In the genomic region with DNA sequence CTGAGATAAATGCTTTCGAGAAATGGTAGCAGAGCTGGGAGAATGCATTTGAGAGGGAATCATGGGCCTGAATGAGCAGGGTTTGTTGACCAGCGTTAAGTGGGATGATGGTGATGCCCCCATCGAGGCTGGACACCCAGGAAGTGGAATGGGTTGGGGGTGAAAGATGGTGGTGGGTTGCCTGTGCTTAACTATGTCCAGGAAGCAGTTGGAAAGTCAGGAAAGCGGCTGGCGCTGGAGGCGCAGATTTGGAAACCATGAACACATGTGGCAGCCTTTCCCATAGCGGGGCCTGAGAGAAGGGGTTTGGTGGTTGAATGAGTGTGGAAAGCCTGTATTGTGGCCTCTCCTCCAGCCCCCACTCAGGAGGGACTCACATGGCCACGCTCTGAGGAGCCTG, we compare ENCODE assay signal across 19 cellular contexts.
DNase-seq lines count a peak whose midpoint lies in the region; ATAC-seq and TF ChIP-seq lines count a peak whose summit lies in the region.
"Had no signal": no experiment of that assay in that cellular context is flagged by ENCODE, and none has a peak within 500 bp of the region (broad histone marks: within the 10 kb centered on the region; RNA-seq: fewer than 3 reads in every experiment).

No MANE protein-coding gene starts in this region.

- no peaks in the 10 kb centered on the region for H3K9me3 ChIP-seq in right atrium auricular region
- H3K9me3 ChIP-seq in esophagus squamous epithelium: no peaks in the 10 kb centered on the region
- no peaks in the 10 kb centered on the region for H3K9me3 ChIP-seq in CD8-positive, alpha-beta T cell (ENCODE audit: low read length)
- H3K9me3 ChIP-seq in tibial nerve: no peaks in the 10 kb centered on the region
- H3K9me3 ChIP-seq: BE2C, uterus had no signal

- H3K27ac ChIP-seq in right atrium auricular region (no peak overlapping the region), RWPE1 (peak overlapping the region; percentile 91), esophagus squamous epithelium (peak overlapping the region; percentile 38 to 83 (median 81)), tibial nerve (no peak overlapping the region)
- no peak overlapping the region for H3K27ac ChIP-seq in CD8-positive, alpha-beta T cell (ENCODE audit: low read depth, low read length)

- WGBS in esophagus squamous epithelium, 2 donors: 90 to 95% methylated on average over 7 to 8 of the region's 8 CpGs
- 93 to 97% methylated on average over 8 of the region's 8 CpGs for WGBS in tibial nerve, 2 donors

- TF ChIP-seq EP300 in tibial nerve (IDR thresholded peaks at IDR 0.05): no peak

- POLR2A ChIA-PET in RWPE1 (lab: Yijun Ruan, JAX; ENCODE audit: low non-redundant PET): no interaction called here
- POLR2A ChIA-PET in CD8-positive, alpha-beta T cell (lab: Charles Lee): no interaction called here

- H3K9me3 Mint-ChIP-seq in type B pancreatic cell (no peaks in the 10 kb centered on the region), glutamatergic neuron (ENCODE audit: unreplicated experiment) (no peaks in the 10 kb centered on the region)
- no peaks in the 10 kb centered on the region for H3K9me3 Mint-ChIP-seq in CD8-positive, alpha-beta T cell

- H3K36me3 Mint-ChIP-seq in type B pancreatic cell: peaks cover 46% of the 10 kb centered on the region
- H3K36me3 Mint-ChIP-seq in glutamatergic neuron (ENCODE audit: unreplicated experiment): no peaks in the 10 kb centered on the region
- peaks cover 63% of the 10 kb centered on the region for H3K36me3 Mint-ChIP-seq in CD8-positive, alpha-beta T cell

- H3K4me3 Mint-ChIP-seq in type B pancreatic cell: no peak overlapping the region
- no peak overlapping the region for H3K4me3 Mint-ChIP-seq in glutamatergic neuron (ENCODE audit: unreplicated experiment)
- no peak overlapping the region for H3K4me3 Mint-ChIP-seq in CD8-positive, alpha-beta T cell

- intact Hi-C loops in left ventricle myocardium superior (cut with micrococcal nuclease): no loop called here
- intact Hi-C loops in esophagus squamous epithelium (cut with DNase I): no loop called here
- intact Hi-C loops in CD8-positive, alpha-beta T cell (cut with DNase I, micrococcal nuclease): no loop called here

- H3K27me3 ChIP-seq in right atrium auricular region (no peaks in the 10 kb centered on the region), esophagus squamous epithelium (no peaks in the 10 kb centered on the region), tibial nerve (no peaks in the 10 kb centered on the region)
- H3K27me3 ChIP-seq in CD8-positive, alpha-beta T cell (ENCODE audit: insufficient read depth, low read length): no peaks in the 10 kb centered on the region
- H3K27me3 ChIP-seq: BE2C, uterus had no signal

- H3K36me3 ChIP-seq in right atrium auricular region (peaks cover 30% of the 10 kb centered on the region), esophagus squamous epithelium (peaks cover 7 to 83% (median 8%) of the 10 kb centered on the region in 3 donors), tibial nerve (peaks cover 0 to 56% (median 4%) of the 10 kb centered on the region in 3 donors)
- H3K36me3 ChIP-seq in CD8-positive, alpha-beta T cell (ENCODE audit: insufficient read depth, low read length): peaks cover 2% of the 10 kb centered on the region
- H3K36me3 ChIP-seq: BE2C, uterus had no signal

- H3K4me1 Mint-ChIP-seq in type B pancreatic cell (ENCODE audit: unreplicated experiment): peaks cover 72% of the 10 kb centered on the region
- H3K4me1 Mint-ChIP-seq in glutamatergic neuron (ENCODE audit: low read depth, unreplicated experiment): no peaks in the 10 kb centered on the region
- H3K4me1 Mint-ChIP-seq in CD8-positive, alpha-beta T cell (ENCODE audit: low read depth): peaks cover 21% of the 10 kb centered on the region

- CTCF ChIA-PET in RWPE1 (lab: Yijun Ruan, JAX): no interaction called here
- CTCF ChIA-PET in CD8-positive, alpha-beta T cell (lab: Charles Lee): no interaction called here

- H3K27me3 Mint-ChIP-seq in type B pancreatic cell: peaks cover 3% of the 10 kb centered on the region
- H3K27me3 Mint-ChIP-seq in glutamatergic neuron (ENCODE audit: unreplicated experiment): no peaks in the 10 kb centered on the region
- no peaks in the 10 kb centered on the region for H3K27me3 Mint-ChIP-seq in CD8-positive, alpha-beta T cell (ENCODE audit: low read depth)

- no peak overlapping the region for H3K4me3 ChIP-seq in right atrium auricular region
- no peak overlapping the region for H3K4me3 ChIP-seq in esophagus squamous epithelium
- no peak overlapping the region for H3K4me3 ChIP-seq in CD8-positive, alpha-beta T cell (ENCODE audit: low read depth, low read length)
- H3K4me3 ChIP-seq in tibial nerve: no peak overlapping the region
- H3K4me3 ChIP-seq: uterus had no signal

- TF ChIP-seq POLR2A in esophagus squamous epithelium (IDR thresholded peaks at IDR 0.05): no peak
- no peak for TF ChIP-seq POLR2A in tibial nerve (IDR thresholded peaks at IDR 0.05)

- DNase-seq in left ventricle myocardium superior (peak; percentile 24), right atrium auricular region (ENCODE audit: low spot score) (no peak), RWPE1 (ENCODE audit: low spot score) (no peak), esophagus squamous epithelium (lab: John Stamatoyannopoulos, UW) (no peak), type B pancreatic cell (ENCODE audit: extremely low spot score, unreplicated experiment) (no peak), glutamatergic neuron (no peak), tibial nerve (ENCODE audit: low spot score in 2 of 2) (no peak)
- DNase-seq in CD8-positive, alpha-beta T cell: no peak
- DNase-seq: activated CD4-positive, alpha-beta T cell treated with anti-CD3 and anti-CD28 coated beads, Interleukin-2, amount 50 U/mL, for 1 hour; activated effector memory CD4-positive, alpha-beta T cell treated with Interleukin-2 at 50 U/mL for 16 hours; BE2C; DND-41; effector memory CD4-positive, alpha-beta T cell; foreskin fibroblast; NCI-H2107; NCI-H774; nucleus accumbens; stimulated activated CD4-positive, alpha-beta T cell treated with anti-CD3 and anti-CD28 coated beads, Interleukin-4, amount 100 ng/mL, for 4 hours; uterus had no signal

- H3K27ac Mint-ChIP-seq in type B pancreatic cell (peak overlapping the region; percentile 53), glutamatergic neuron (ENCODE audit: unreplicated experiment) (no peak overlapping the region)
- no peak overlapping the region for H3K27ac Mint-ChIP-seq in CD8-positive, alpha-beta T cell

- H3K4me1 ChIP-seq in right atrium auricular region: peaks cover 0 to 40% of the 10 kb centered on the region in 2 donors
- peaks cover 33 to 81% (median 55%) of the 10 kb centered on the region in 3 donors for H3K4me1 ChIP-seq in esophagus squamous epithelium
- no peaks in the 10 kb centered on the region for H3K4me1 ChIP-seq in CD8-positive, alpha-beta T cell (ENCODE audit: insufficient read depth, low read length)
- H3K4me1 ChIP-seq in tibial nerve: peaks cover 0 to 40% (median 12%) of the 10 kb centered on the region in 4 donors

- TF ChIP-seq CTCF in right atrium auricular region (IDR thresholded peaks at IDR 0.05) (no peak), RWPE1 (conservative IDR thresholded peaks at IDR 0.05; ENCODE audit: low read depth) (no peak), esophagus squamous epithelium (IDR thresholded peaks at IDR 0.05) (no peak), type B pancreatic cell (conservative IDR thresholded peaks at IDR 0.05) (no peak), glutamatergic neuron (IDR thresholded peaks at IDR 0.05; ENCODE audit: partially characterized antibody, unreplicated experiment) (no peak), tibial nerve (IDR thresholded peaks at IDR 0.05) (no peak)
- no peak for TF ChIP-seq CTCF in CD8-positive, alpha-beta T cell (IDR thresholded peaks at IDR 0.05)

- no peak for ATAC-seq in left ventricle myocardium superior
- ATAC-seq in CD8-positive, alpha-beta T cell: no peak

Comparison
In these comparisons a context has a peak if more than half of its experiments do, and no peak if none do; other contexts are left out.
1. H3K27ac ChIP-seq: peak in RWPE1 (single experiment) and esophagus squamous epithelium (4 of 4); none in right atrium auricular region (0 of 2), CD8-positive, alpha-beta T cell (single experiment) and tibial nerve (0 of 4).